In genomic region chr1:22641906-22642636, GRCh38 we compare ENCODE assay signal across 1 cellular context.
TF ChIP-seq lines count a peak whose summit lies in the region.

No MANE protein-coding gene starts in this region.

TF ChIP-seq in HEK293, 187 proteins besides CTCF, POLR2A, EP300 and RAD21 (continued from another document):
- no peak for TF ChIP-seq MYNN (tag by site-specific recombination; IDR thresholded peaks at IDR 0.05; ENCODE audit: borderline replicate concordance)
- no peak for TF ChIP-seq ZNF2 (tag by site-specific recombination; IDR thresholded peaks at IDR 0.05)
- TF ChIP-seq OVOL3 (tag by site-specific recombination; IDR thresholded peaks at IDR 0.05): no peak
- no peak for TF ChIP-seq RBAK (tag by site-specific recombination; IDR thresholded peaks at IDR 0.05)
- TF ChIP-seq ZNF776 (tag by site-specific recombination; IDR thresholded peaks at IDR 0.05; ENCODE audit: borderline replicate concordance): no peak
- no peak for TF ChIP-seq ZNF544 (tag by site-specific recombination; IDR thresholded peaks at IDR 0.05)
- TF ChIP-seq KLF16 (tag by site-specific recombination; IDR thresholded peaks at IDR 0.05): peak; percentile 86
- no peak for TF ChIP-seq ZNF514 (tag by site-specific recombination; IDR thresholded peaks at IDR 0.05)
- peak; percentile 99 for TF ChIP-seq KLF9 (tag by site-specific recombination; IDR thresholded peaks at IDR 0.05; ENCODE audit: low read depth)
- peak; percentile 72 for TF ChIP-seq GLIS2 (tag by site-specific recombination; IDR thresholded peaks at IDR 0.05)
- TF ChIP-seq ZNF132 (tag by site-specific recombination; IDR thresholded peaks at IDR 0.05; ENCODE audit: borderline replicate concordance): no peak
- no peak for TF ChIP-seq ZNF114 (tag by site-specific recombination; IDR thresholded peaks at IDR 0.05)
- no peak for TF ChIP-seq ZEB2 (tag by site-specific recombination; IDR thresholded peaks at IDR 0.05)
- TF ChIP-seq GLIS1 (tag by site-specific recombination; IDR thresholded peaks at IDR 0.05): 0 out of 2 replicates have a peak, but pooled peaks have one; percentile 30
- peak; percentile 43; the same call in 1 of the 2 replicates for TF ChIP-seq EGR2 (tag by site-specific recombination; IDR thresholded peaks at IDR 0.05; ENCODE audit: low read depth)
- TF ChIP-seq ZNF23 (tag by site-specific recombination; IDR thresholded peaks at IDR 0.05; ENCODE audit: borderline replicate concordance): no peak
- no peak for TF ChIP-seq ZNF19 (tag by site-specific recombination; IDR thresholded peaks at IDR 0.05; ENCODE audit: low read depth)
- no peak for TF ChIP-seq ZNF580 (tag by site-specific recombination; IDR thresholded peaks at IDR 0.05)
- no peak for TF ChIP-seq ZNF521 (tag by site-specific recombination; IDR thresholded peaks at IDR 0.05)
- peak; percentile 51 for TF ChIP-seq ZBTB17 (tag by site-specific recombination; IDR thresholded peaks at IDR 0.05)
- TF ChIP-seq ZSCAN4 (tag by site-specific recombination; IDR thresholded peaks at IDR 0.05): no peak
- no peak for TF ChIP-seq ZNF626 (tag by site-specific recombination; IDR thresholded peaks at IDR 0.05)
- TF ChIP-seq KLF1 (tag by site-specific recombination; IDR thresholded peaks at IDR 0.05): peak; percentile 50; the same call in 1 of the 2 replicates
- no peak for TF ChIP-seq ZBTB11 (tag by site-specific recombination; conservative IDR thresholded peaks at IDR 0.05; ENCODE audit: low read depth)
- no peak for TF ChIP-seq ZNF707 (tag by site-specific recombination; IDR thresholded peaks at IDR 0.05)
- no peak for TF ChIP-seq BCL11B (tag by site-specific recombination; IDR thresholded peaks at IDR 0.05; ENCODE audit: low read depth)
- no peak for TF ChIP-seq ZNF518A (tag by site-specific recombination; conservative IDR thresholded peaks at IDR 0.05; ENCODE audit: low read depth)
- no peak for TF ChIP-seq ZNF366 (tag by site-specific recombination; conservative IDR thresholded peaks at IDR 0.05)
- TF ChIP-seq ZNF266 (tag by site-specific recombination; IDR thresholded peaks at IDR 0.05; ENCODE audit: low read depth): no peak
- no peak for TF ChIP-seq ZNF623 (tag by site-specific recombination; IDR thresholded peaks at IDR 0.05)
- no peak for TF ChIP-seq ZNF660 (tag by site-specific recombination; IDR thresholded peaks at IDR 0.05)
- peak; percentile 76; the same call in 1 of the 2 replicates for TF ChIP-seq KLF7 (tag by site-specific recombination; IDR thresholded peaks at IDR 0.05; ENCODE audit: borderline replicate concordance)
- no peak for TF ChIP-seq AEBP2 (tag by site-specific recombination; IDR thresholded peaks at IDR 0.05; ENCODE audit: borderline replicate concordance)
- peak; percentile 60; the same call in 1 of the 2 replicates for TF ChIP-seq ZBTB48 (tag by site-specific recombination; IDR thresholded peaks at IDR 0.05)
- TF ChIP-seq KLF10 (tag by site-specific recombination; IDR thresholded peaks at IDR 0.05): peak; percentile 80
- TF ChIP-seq ZNF654 (tag by site-specific recombination; IDR thresholded peaks at IDR 0.05; ENCODE audit: low read depth): peak; percentile 80
- peak; percentile 51 for TF ChIP-seq PATZ1 (tag by site-specific recombination; IDR thresholded peaks at IDR 0.05)
